In genomic region chr4:189178125-189178746, GRCh38 we compare ENCODE assay signal across 1 cellular context.
TF ChIP-seq lines count a peak whose summit lies in the region.

No MANE protein-coding gene starts in this region.

TF ChIP-seq in H1, 55 proteins besides CTCF, POLR2A, EP300 and RAD21:
- TF ChIP-seq BCL11A (IDR thresholded peaks at IDR 0.05; ENCODE audit: low read depth in 2 of 2, low read length in 2 of 2), result no peak
- TF ChIP-seq CHD2 (IDR thresholded peaks at IDR 0.05; ENCODE audit: low read length), result no peak
- no peak for TF ChIP-seq RFX5 (IDR thresholded peaks at IDR 0.05; ENCODE audit: borderline replicate concordance, low read depth, low read length)
- no peak for TF ChIP-seq HDAC6 (IDR thresholded peaks at IDR 0.05; ENCODE audit: low read depth, low read length)
- TF ChIP-seq ZNF274 (IDR thresholded peaks at IDR 0.05; ENCODE audit: borderline replicate concordance, extremely low read depth, low read length), result no peak
- TF ChIP-seq KDM5A (IDR thresholded peaks at IDR 0.05; ENCODE audit: low read length), result no peak
- TF ChIP-seq CHD7 (IDR thresholded peaks at IDR 0.05; ENCODE audit: insufficient replicate concordance, low read length), result no peak
- no peak for TF ChIP-seq SIN3A (conservative IDR thresholded peaks at IDR 0.05 in 1 of 2, IDR thresholded peaks at IDR 0.05 in 1 of 2; ENCODE audit: low read depth in 1 of 2, low read length in 2 of 2)
- TF ChIP-seq TEAD4 (IDR thresholded peaks at IDR 0.05; ENCODE audit: low read depth, low read length), result no peak
- no peak for TF ChIP-seq CREB1 (IDR thresholded peaks at IDR 0.05)
- no peak for TF ChIP-seq EZH2 (IDR thresholded peaks at IDR 0.05; ENCODE audit: low read depth, low read length, severe bottlenecking)
- no peak for TF ChIP-seq PHF8 (conservative IDR thresholded peaks at IDR 0.05; ENCODE audit: low read depth, low read length)
- no peak for TF ChIP-seq RBBP5 (IDR thresholded peaks at IDR 0.05; ENCODE audit: borderline replicate concordance, low read depth, low read length)
- TF ChIP-seq SIX5 (IDR thresholded peaks at IDR 0.05; ENCODE audit: low read depth, low read length), result no peak
- TF ChIP-seq RXRA (IDR thresholded peaks at IDR 0.05; ENCODE audit: insufficient read depth, low read depth, low read length), result no peak
